11 cellular contexts compared by ENCODE assay signal in the genomic region with DNA sequence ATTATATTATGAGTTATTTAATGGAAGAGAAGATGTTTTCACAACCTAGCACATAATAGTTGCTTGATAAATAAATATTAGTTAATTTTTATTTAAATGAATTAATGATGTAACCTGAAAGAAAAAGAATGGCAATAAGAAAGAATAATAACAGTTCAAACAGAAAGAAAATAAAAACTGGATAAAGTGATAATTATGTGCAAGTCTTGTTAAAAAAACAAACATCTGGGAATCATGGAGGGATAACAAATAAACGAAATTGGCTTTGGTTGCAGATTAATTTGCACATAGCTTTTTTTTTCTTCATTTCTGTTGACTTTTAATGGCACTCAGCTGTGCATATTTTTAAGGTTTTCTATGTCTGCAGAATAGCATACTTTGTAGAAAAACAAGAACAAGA. TPM values are rescaled to one million over a fixed set of nuclear protein-coding genes. Genes with fewer than 3 reads are reported as not detected.
"Had no signal": no experiment of that assay in that cellular context is flagged by ENCODE, and none has a peak within 500 bp of the region (broad histone marks: within the 10 kb centered on the region; RNA-seq: fewer than 3 reads in every experiment).

No MANE protein-coding gene starts in this region.

- H3K36me3 ChIP-seq: HAP-1 had no signal

- H3K4me3 Mint-ChIP-seq: GM23338, H9, HFFc6 had no signal

- H3K4me2 ChIP-seq: GM23338 had no signal

- H3K4me3 ChIP-seq: GM23248, GM23338, HAP-1 had no signal

- H3K27ac Mint-ChIP-seq: GM23338, H9, HFFc6 had no signal

- H3K27ac ChIP-seq: GM23248 had no signal

- FAIRE-seq: H1, H54 had no signal

- H3K4me1 Mint-ChIP-seq: GM23338, H9 had no signal

- ATAC-seq: GM23338, HCT116 had no signal

- H3K9me3 Mint-ChIP-seq: GM23338, H9 had no signal

- DNase-seq: GM23248, GOT3, H7, H9, HCEC 1CT, HFFc6 had no signal

- H3K9me3 ChIP-seq: HAP-1 had no signal

- H3K4me1 ChIP-seq: HAP-1 had no signal

RNA-seq across cellular contexts. Expression of gene ABCD2, which starts 23.4 kb away (rescaled TPM):
- total RNA-seq: GM23338, H1, H7, H9, HFFc6 had no signal
- polyA plus RNA-seq: GM23248, GM23338, H1 had no signal
